In genomic region chr3:135516143-135516542, GRCh38 we compare ENCODE assay signal across 1 cellular context.
TF ChIP-seq lines count a peak whose summit lies in the region.

No MANE protein-coding gene starts in this region.

TF ChIP-seq in HCT116, 20 proteins besides CTCF, POLR2A, EP300 and RAD21 (continued from another document):
- no peak for TF ChIP-seq REST (IDR thresholded peaks at IDR 0.05; ENCODE audit: low read depth)
